1 cellular context compared by ENCODE assay signal in genomic region chr7:7996568-7996967, GRCh38.
TF ChIP-seq lines count a peak whose summit lies in the region.

No MANE protein-coding gene starts in this region.

TF ChIP-seq in HepG2, 621 proteins besides CTCF, POLR2A, EP300 and RAD21:
- TF ChIP-seq ZNF274 (CRISPR knock-in tag; IDR thresholded peaks at IDR 0.05) (no peak), PHF5A (CRISPR knock-in tag; IDR thresholded peaks at IDR 0.05; ENCODE audit: low read depth, unreplicated experiment) (no peak), NFE2L1 (CRISPR knock-in tag; IDR thresholded peaks at IDR 0.05; ENCODE audit: borderline replicate concordance) (no peak), MYPOP (CRISPR knock-in tag; IDR thresholded peaks at IDR 0.05) (no peak), ARID3A (IDR thresholded peaks at IDR 0.05; ENCODE audit: low read depth, low read length) (no peak), ZNF816 (CRISPR knock-in tag; IDR thresholded peaks at IDR 0.05; ENCODE audit: borderline replicate concordance) (no peak), ZNF543 (CRISPR knock-in tag; IDR thresholded peaks at IDR 0.05) (no peak), ZNF225 (CRISPR knock-in tag; IDR thresholded peaks at IDR 0.05) (no peak), BRD4 (CRISPR knock-in tag; IDR thresholded peaks at IDR 0.05) (no peak), ADNP (CRISPR knock-in tag; IDR thresholded peaks at IDR 0.05) (no peak), RBM39 (IDR thresholded peaks at IDR 0.05; ENCODE audit: low read depth, low read length, poor library complexity, severe bottlenecking) (no peak), SRF (IDR thresholded peaks at IDR 0.05; ENCODE audit: low read depth, low read length) (no peak), RFXANK (CRISPR knock-in tag; IDR thresholded peaks at IDR 0.05) (no peak), SAP130 (CRISPR knock-in tag; IDR thresholded peaks at IDR 0.05; ENCODE audit: low read depth) (no peak), ZNF709 (CRISPR knock-in tag; IDR thresholded peaks at IDR 0.05) (no peak), ZFP36L1 (CRISPR knock-in tag; IDR thresholded peaks at IDR 0.05) (no peak), TRIM24 (CRISPR knock-in tag; IDR thresholded peaks at IDR 0.05) (no peak), KLF9 (CRISPR knock-in tag; IDR thresholded peaks at IDR 0.05; ENCODE audit: low read depth) (no peak), ZBTB10 (CRISPR knock-in tag; IDR thresholded peaks at IDR 0.05; ENCODE audit: borderline replicate concordance) (no peak), CENPBD1 (CRISPR knock-in tag; IDR thresholded peaks at IDR 0.05; ENCODE audit: borderline replicate concordance, low read depth) (no peak)
TF ChIP-seq in HepG2: peak in this region for 0.
